ENCODE assay signal across 7 cellular contexts in the genomic region with DNA sequence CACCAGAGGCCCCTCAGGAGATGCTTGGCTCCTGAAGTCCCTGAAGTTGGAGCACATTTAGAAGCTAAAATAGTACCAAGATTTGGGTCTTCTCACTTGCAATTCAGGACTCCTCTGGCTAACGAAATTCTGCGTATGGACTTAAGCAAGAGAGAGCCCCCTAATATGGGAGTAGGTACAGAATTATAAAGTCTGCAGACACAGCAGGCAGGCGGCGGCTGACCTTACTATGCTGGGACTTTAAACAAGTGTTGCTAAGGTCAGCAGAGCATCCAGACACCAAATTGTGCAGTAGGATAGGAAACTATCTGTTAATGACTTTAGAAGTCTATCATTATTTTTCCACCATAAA.
"Had no signal": no experiment of that assay in that cellular context is flagged by ENCODE, and none has a peak within 500 bp of the region (broad histone marks: within the 10 kb centered on the region; RNA-seq: fewer than 3 reads in every experiment).

No MANE protein-coding gene starts in this region.

- H3K9me3 ChIP-seq: ascending aorta, colonic mucosa, heart right ventricle, left lung, neutrophil, tibial nerve had no signal

- H3K36me3 Mint-ChIP-seq: activated naive CD8-positive, alpha-beta T cell had no signal

- H3K4me3 ChIP-seq: ascending aorta, colonic mucosa, heart right ventricle, left lung, tibial nerve had no signal

- H3K4me3 Mint-ChIP-seq: activated naive CD8-positive, alpha-beta T cell had no signal

- H3K27ac Mint-ChIP-seq: activated naive CD8-positive, alpha-beta T cell had no signal

- H3K36me3 ChIP-seq: ascending aorta, colonic mucosa, heart right ventricle, left lung, neutrophil, tibial nerve had no signal

- H3K27me3 ChIP-seq: ascending aorta, colonic mucosa, left lung, neutrophil, tibial nerve had no signal

- H3K27ac ChIP-seq: ascending aorta, colonic mucosa, left lung, neutrophil, tibial nerve had no signal
